In the genomic region with DNA sequence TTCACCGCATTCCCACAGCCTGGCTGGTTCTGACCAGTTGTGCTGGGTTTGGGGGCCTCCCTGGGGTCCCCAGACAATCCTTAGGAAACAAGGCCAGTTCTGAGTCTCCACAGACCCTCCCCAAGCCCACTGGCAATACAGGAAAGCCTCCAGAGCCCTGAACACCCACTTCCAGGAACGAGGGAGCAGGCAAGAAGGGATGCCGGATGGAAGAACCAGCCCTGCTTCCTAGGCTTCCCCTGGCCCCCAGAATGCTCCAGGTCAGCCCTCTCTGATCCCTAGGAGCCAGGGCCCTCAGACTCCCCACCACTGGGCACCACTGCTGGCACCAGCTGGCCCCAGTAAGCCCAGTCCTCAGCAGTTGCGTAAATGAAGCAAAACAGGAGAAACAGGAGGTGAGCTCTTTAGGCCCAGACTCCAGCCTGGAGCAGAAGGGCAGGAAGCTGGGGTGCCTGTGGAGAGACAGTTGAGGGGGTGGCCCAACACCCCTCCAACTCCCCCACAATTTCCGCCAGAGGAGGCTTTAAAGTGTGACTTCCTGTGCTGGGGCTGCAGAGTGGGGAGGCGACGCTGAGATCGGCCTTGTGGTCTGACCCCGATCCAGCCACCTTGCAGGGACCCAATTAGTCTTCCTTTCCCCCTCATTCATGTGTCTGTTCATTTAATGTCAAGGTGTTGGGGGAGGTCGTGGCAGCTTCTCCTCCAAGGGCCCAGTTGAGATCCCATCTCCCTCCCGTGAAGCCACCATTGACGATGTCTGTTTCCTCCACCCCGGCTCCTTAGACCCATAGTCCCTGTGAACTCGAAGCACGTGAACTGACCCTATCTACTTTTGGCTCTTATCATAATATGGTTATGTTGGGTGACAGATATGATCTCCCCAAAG, we compare ENCODE assay signal across 8 cellular contexts. TPM values are rescaled to one million over a fixed set of nuclear protein-coding genes. Genes with fewer than 3 reads are reported as not detected.
DNase-seq lines count a peak whose midpoint lies in the region; ATAC-seq, FAIRE-seq and TF ChIP-seq lines count a peak whose summit lies in the region.

No MANE protein-coding gene starts in this region.

- H3K79me2 ChIP-seq in endothelial cell of umbilical vein (ENCODE audit: control insufficient read depth, insufficient read depth, low read length) (peaks cover 78% of the 10 kb centered on the region), parathyroid adenoma (peaks cover 70% of the 10 kb centered on the region)

- no peaks in the 10 kb centered on the region for H4K20me1 ChIP-seq in endothelial cell of umbilical vein (replicated peaks; ENCODE audit: control insufficient read depth, extremely low read depth, insufficient read depth, low read length)

- no peaks in the 10 kb centered on the region for H3K9me3 Mint-ChIP-seq in activated CD4-positive, alpha-beta T cell treated with anti-CD3 and anti-CD28 coated beads for 36 hours (ENCODE audit: low read depth)

- peak; percentile 50 for DNase-seq in NK-92 treated with Interleukin-12 subunit alpha and Interleukin-12 subunit beta, amount 100 ng/mL, for 24 hours (lab: John Stamatoyannopoulos, UW)
- DNase-seq in NK-92 (lab: John Stamatoyannopoulos, UW; ENCODE audit: unreplicated experiment) (no peak), endothelial cell of umbilical vein (ENCODE audit: low read depth, low spot score) (peak; percentile 27), NCI-H2107 (lab: John Stamatoyannopoulos, UW) (no peak), SW480 (ENCODE audit: low spot score) (no peak)
- peak; percentile 59 for DNase-seq in activated CD4-positive, alpha-beta T cell treated with anti-CD3 and anti-CD28 coated beads for 36 hours

- H3K4me3 ChIP-seq in endothelial cell of umbilical vein (replicated peaks in 1 of 3; ENCODE audit: insufficient read depth in 1 of 3, low read depth in 1 of 3, low read length in 3 of 3) = peak overlapping the region in 2 of 3 experiments; percentile 1 to 9
- peak overlapping the region; percentile 44 for H3K4me3 ChIP-seq in parathyroid adenoma (ENCODE audit: low read depth, low read length)

- CTCF ChIA-PET in activated CD4-positive, alpha-beta T cell treated with anti-CD3 and anti-CD28 coated beads for 36 hours (lab: Charles Lee) = interaction anchor here (0.5 to 3.4 kb wide), 15 partner anchors 8 to 447 kb away, joined by 3 to 21 read pairs (median 4); no protein-coding TSS in a partner anchor
- CTCF ChIA-PET in endothelial cell of umbilical vein (lab: Charles Lee) = interaction anchor here (0.9 to 4.4 kb wide), 21 partner anchors 10 to 349 kb away, joined by 3 to 58 read pairs (median 11); a partner anchor contains a TSS

- H3K9me1 ChIP-seq in endothelial cell of umbilical vein (replicated peaks; ENCODE audit: control insufficient read depth, extremely low read depth, insufficient read depth, low read length) = no peaks in the 10 kb centered on the region

- FAIRE-seq in endothelial cell of umbilical vein (lab: Jason Lieb, UNC) = peak; percentile 72

- ATAC-seq in activated CD4-positive, alpha-beta T cell treated with anti-CD3 and anti-CD28 coated beads for 36 hours = no peak
- no peak for ATAC-seq in GM19452 (IDR thresholded peaks at IDR 0.05; ENCODE audit: unreplicated experiment)

- intact Hi-C loops in activated CD4-positive, alpha-beta T cell treated with anti-CD3 and anti-CD28 coated beads for 36 hours (cut with DNase I, micrococcal nuclease) = loop anchor here (1.0 to 5.0 kb wide), 8 partner anchors 26 to 215 kb away; a partner anchor contains a TSS
- intact Hi-C loops in endothelial cell of umbilical vein (cut with micrococcal nuclease) = loop anchor here (1.0 to 5.0 kb wide), 9 partner anchors 8 to 197 kb away; a partner anchor contains a TSS

- TF ChIP-seq POLR2A in endothelial cell of umbilical vein (IDR thresholded peaks at IDR 0.05; ENCODE audit: low read depth, low read length) = peak; percentile 5

- POLR2A ChIA-PET in activated CD4-positive, alpha-beta T cell treated with anti-CD3 and anti-CD28 coated beads for 36 hours (lab: Charles Lee) = interaction anchor here (0.9 to 3.1 kb wide), 7 partner anchors 8 to 196 kb away, joined by 3 to 11 read pairs (median 3); a partner anchor contains a TSS
- POLR2A ChIA-PET in endothelial cell of umbilical vein (lab: Charles Lee) = interaction anchor here (0.6 to 1.8 kb wide), 11 partner anchors 8 to 197 kb away, joined by 3 to 13 read pairs (median 7); a partner anchor contains a TSS

- dilution Hi-C loops in endothelial cell of umbilical vein (cut with MboI; ENCODE audit: extremely low pct_ligation_motif_present, low sequenced_read_pairs) = no loop called here

- TSS peak; percentile 37 for BruUV-seq in endothelial cell of umbilical vein (replicated peaks; lab: Mats Ljungman, UMichigan)

- H3K27me3 ChIP-seq in endothelial cell of umbilical vein (ENCODE audit: control insufficient read depth in 2 of 2, insufficient read depth in 2 of 2, low read length in 2 of 2) (no peaks in the 10 kb centered on the region), parathyroid adenoma (ENCODE audit: control insufficient read depth, insufficient read depth, low read length) (no peaks in the 10 kb centered on the region)

- H3K27ac ChIP-seq in endothelial cell of umbilical vein (ENCODE audit: insufficient read depth, low read depth, low read length) (peak overlapping the region; percentile 92), parathyroid adenoma (peak overlapping the region; percentile 99)

- H3K4me1 Mint-ChIP-seq in activated CD4-positive, alpha-beta T cell treated with anti-CD3 and anti-CD28 coated beads for 36 hours = peaks cover 25% of the 10 kb centered on the region

- H3K4me1 ChIP-seq in endothelial cell of umbilical vein (ENCODE audit: control insufficient read depth, extremely low read depth, insufficient read depth, low read length) (peaks cover 63% of the 10 kb centered on the region), parathyroid adenoma (peaks cover 50% of the 10 kb centered on the region)

- H3K27me3 Mint-ChIP-seq in activated CD4-positive, alpha-beta T cell treated with anti-CD3 and anti-CD28 coated beads for 36 hours = no peaks in the 10 kb centered on the region

- H2AFZ ChIP-seq in endothelial cell of umbilical vein (ENCODE audit: low read depth, low read length) = no peak overlapping the region
- no peak overlapping the region for H2AFZ ChIP-seq in parathyroid adenoma

- H3K9me3 ChIP-seq in endothelial cell of umbilical vein (replicated peaks; ENCODE audit: control insufficient read depth, insufficient read depth, low read length) = no peaks in the 10 kb centered on the region
- no peaks in the 10 kb centered on the region for H3K9me3 ChIP-seq in parathyroid adenoma (ENCODE audit: control insufficient read depth, low read length)

- H3K9ac ChIP-seq in endothelial cell of umbilical vein (replicated peaks; ENCODE audit: extremely low read depth, insufficient read depth, low read length) (peak overlapping the region; percentile 33), parathyroid adenoma (no peak overlapping the region)

- H3K36me3 ChIP-seq in endothelial cell of umbilical vein (ENCODE audit: control insufficient read depth in 2 of 2, extremely low read depth in 1 of 2, insufficient read depth in 2 of 2, low read length in 2 of 2) (peaks cover 5 to 18% of the 10 kb centered on the region in 2 experiments), parathyroid adenoma (ENCODE audit: control insufficient read depth, insufficient read depth, low read length) (no peaks in the 10 kb centered on the region)

- peak overlapping the region; percentile 91 for H3K4me2 ChIP-seq in endothelial cell of umbilical vein (ENCODE audit: insufficient read depth, low read length)
- H3K4me2 ChIP-seq in parathyroid adenoma (ENCODE audit: low read length) = peak overlapping the region; percentile 72

- H3K36me3 Mint-ChIP-seq in activated CD4-positive, alpha-beta T cell treated with anti-CD3 and anti-CD28 coated beads for 36 hours (ENCODE audit: low read depth) = peaks cover 31% of the 10 kb centered on the region

- no peak overlapping the region for H3K27ac Mint-ChIP-seq in activated CD4-positive, alpha-beta T cell treated with anti-CD3 and anti-CD28 coated beads for 36 hours

- H3K4me3 Mint-ChIP-seq in activated CD4-positive, alpha-beta T cell treated with anti-CD3 and anti-CD28 coated beads for 36 hours = no peak overlapping the region

- TF ChIP-seq CTCF in endothelial cell of umbilical vein (IDR thresholded peaks at IDR 0.05; ENCODE audit: extremely low read depth in 1 of 2, insufficient read depth in 1 of 2, low read depth in 1 of 2, low read length in 2 of 2) = no peak
- no peak for TF ChIP-seq CTCF in parathyroid adenoma (IDR thresholded peaks at IDR 0.05)

RNA-seq across cellular contexts. Expression of a gene that starts 4.8 kb away (rescaled TPM):
- 10 to 100 TPM; 42.1 to 58.7 TPM for total RNA-seq in activated CD4-positive, alpha-beta T cell treated with anti-CD3 and anti-CD28 coated beads for 36 hours
- total RNA-seq in endothelial cell of umbilical vein = 84.0 and 98.2 TPM in 2 replicates
- 86.5 and 92.9 TPM in 2 replicates for polyA plus RNA-seq in endothelial cell of umbilical vein
- 83.7 and 84.0 TPM in 2 replicates for polyA plus RNA-seq in endothelial cell of umbilical vein (2011; cell fraction: cytosol; rRNA removed)
- polyA plus RNA-seq in endothelial cell of umbilical vein (2011; cell fraction: nucleus; rRNA removed) = 63.0 and 68.9 TPM in 2 replicates
- 101 and 108 TPM in 2 replicates for polyA plus RNA-seq in endothelial cell of umbilical vein (2012)
- 91.7 and 97.9 TPM in 2 replicates for polyA minus RNA-seq in endothelial cell of umbilical vein
- 65.3 TPM for polyA minus RNA-seq in endothelial cell of umbilical vein (2011; cell fraction: cytosol; rRNA and poly(A)+ RNA removed)
- polyA minus RNA-seq in endothelial cell of umbilical vein (2011; cell fraction: nucleus; rRNA and poly(A)+ RNA removed) = 58.5 and 60.2 TPM in 2 replicates

RNA-seq across cellular contexts. Expression of a gene that starts 26.6 kb away (rescaled TPM):
- total RNA-seq in activated CD4-positive, alpha-beta T cell treated with anti-CD3 and anti-CD28 coated beads for 36 hours = not detected
- 0.48 TPM in 1 of 2 replicates, not detected in the other for total RNA-seq in endothelial cell of umbilical vein
- 0.11 and 0.12 TPM in 2 replicates for polyA plus RNA-seq in endothelial cell of umbilical vein
- polyA plus RNA-seq in endothelial cell of umbilical vein (2011; cell fraction: cytosol; rRNA removed) = 0.09 and 0.79 TPM in 2 replicates
- 0.04 TPM in 1 of 2 replicates, not detected in the other for polyA plus RNA-seq in endothelial cell of umbilical vein (2011; cell fraction: nucleus; rRNA removed)
- 0.14 and 0.50 TPM in 2 replicates for polyA plus RNA-seq in endothelial cell of umbilical vein (2012)
- not detected in 2 replicates for polyA minus RNA-seq in endothelial cell of umbilical vein
- polyA minus RNA-seq in endothelial cell of umbilical vein (2011; cell fraction: cytosol; rRNA and poly(A)+ RNA removed) = not detected
- not detected in 2 replicates for polyA minus RNA-seq in endothelial cell of umbilical vein (2011; cell fraction: nucleus; rRNA and poly(A)+ RNA removed)

RNA-seq across cellular contexts. Expression of a gene that starts 38.3 kb away (rescaled TPM):
- under 1 TPM in 1 of 2 experiments, not detected in 1; 0.05 TPM for total RNA-seq in activated CD4-positive, alpha-beta T cell treated with anti-CD3 and anti-CD28 coated beads for 36 hours
- total RNA-seq in endothelial cell of umbilical vein = 0.18 TPM in 1 of 2 replicates, not detected in the other
- polyA plus RNA-seq in endothelial cell of umbilical vein = 0.12 and 0.14 TPM in 2 replicates
- polyA plus RNA-seq in endothelial cell of umbilical vein (2011; cell fraction: cytosol; rRNA removed) = 0.03 TPM in 2 replicates
- polyA plus RNA-seq in endothelial cell of umbilical vein (2011; cell fraction: nucleus; rRNA removed) = 0.24 and 0.40 TPM in 2 replicates
- polyA plus RNA-seq in endothelial cell of umbilical vein (2012) = 0.24 TPM in 1 of 2 replicates, not detected in the other
- not detected in 2 replicates for polyA minus RNA-seq in endothelial cell of umbilical vein
- polyA minus RNA-seq in endothelial cell of umbilical vein (2011; cell fraction: cytosol; rRNA and poly(A)+ RNA removed) = 3.2 TPM
- not detected in 2 replicates for polyA minus RNA-seq in endothelial cell of umbilical vein (2011; cell fraction: nucleus; rRNA and poly(A)+ RNA removed)

RNA-seq across cellular contexts. Expression of a gene that starts 46.9 kb away (rescaled TPM):
- 1 to 10 TPM in 1 of 2 experiments, under 1 TPM in 1; 0.57 to 1.1 TPM for total RNA-seq in activated CD4-positive, alpha-beta T cell treated with anti-CD3 and anti-CD28 coated beads for 36 hours
- 84.1 and 102 TPM in 2 replicates for total RNA-seq in endothelial cell of umbilical vein
- polyA plus RNA-seq in endothelial cell of umbilical vein = 70.7 and 82.2 TPM in 2 replicates
- 46.4 and 59.5 TPM in 2 replicates for polyA plus RNA-seq in endothelial cell of umbilical vein (2011; cell fraction: cytosol; rRNA removed)
- polyA plus RNA-seq in endothelial cell of umbilical vein (2011; cell fraction: nucleus; rRNA removed) = 47.3 TPM in 2 replicates
- polyA plus RNA-seq in endothelial cell of umbilical vein (2012) = 66.7 and 93.7 TPM in 2 replicates
- 15.6 and 26.2 TPM in 2 replicates for polyA minus RNA-seq in endothelial cell of umbilical vein
- 33.2 TPM for polyA minus RNA-seq in endothelial cell of umbilical vein (2011; cell fraction: cytosol; rRNA and poly(A)+ RNA removed)
- polyA minus RNA-seq in endothelial cell of umbilical vein (2011; cell fraction: nucleus; rRNA and poly(A)+ RNA removed) = 17.9 and 21.2 TPM in 2 replicates

Comparison
In these comparisons a context has a peak if more than half of its experiments do, and no peak if none do; other contexts are left out.
1. DNase-seq: peak in NK-92 treated with Interleukin-12 subunit alpha and Interleukin-12 subunit beta, amount 100 ng/mL, for 24 hours (single experiment), activated CD4-positive, alpha-beta T cell treated with anti-CD3 and anti-CD28 coated beads for 36 hours (single experiment) and endothelial cell of umbilical vein (single experiment); none in NK-92 (single experiment), NCI-H2107 (single experiment) and SW480 (single experiment).